Comparison of ENCODE assay signal across 10 cellular contexts in the genomic region with DNA sequence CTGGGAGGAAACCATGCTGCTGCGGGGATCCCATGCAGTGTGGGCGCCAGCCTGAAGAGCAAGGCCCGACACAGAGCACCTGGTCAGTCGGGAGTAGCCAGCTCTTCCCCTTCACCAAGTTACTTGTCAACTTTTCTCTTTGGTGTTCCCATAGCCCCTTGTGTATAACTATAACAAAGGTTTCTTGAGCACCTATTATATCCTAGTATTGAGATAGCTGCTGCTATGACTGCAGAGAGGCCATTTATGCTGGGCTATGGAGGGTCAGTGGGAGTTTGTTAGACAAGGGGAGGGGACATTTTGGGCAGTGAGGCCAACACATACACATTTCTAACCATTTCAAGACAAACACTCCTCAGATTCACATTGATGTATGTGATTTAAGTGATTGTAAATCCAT. TPM values are rescaled to one million over a fixed set of nuclear protein-coding genes. Genes with fewer than 3 reads are reported as not detected.
A peak's percentile ranks its signal among the peaks of the same experiment; 100 is the strongest.
DNase-seq lines count a peak whose midpoint lies in the region; ATAC-seq and TF ChIP-seq lines count a peak whose summit lies in the region.
"Had no signal": no experiment of that assay in that cellular context is flagged by ENCODE, and none has a peak within 500 bp of the region (broad histone marks: within the 10 kb centered on the region; RNA-seq: fewer than 3 reads in every experiment).

No MANE protein-coding gene starts in this region.

- H3K4me1 ChIP-seq in ascending aorta (peaks cover 10 to 29% of the 10 kb centered on the region in 2 donors), lung (ENCODE audit: control insufficient read depth in 2 of 2, insufficient read depth in 2 of 2, low read length in 2 of 2) (peaks cover 32 to 37% of the 10 kb centered on the region in 2 donors), thymus (ENCODE audit: control insufficient read depth, insufficient read depth, low read length) (peaks cover 34% of the 10 kb centered on the region)

- DNase-seq in activated CD4-positive, alpha-beta T cell treated with anti-CD3 and anti-CD28 coated beads, Interleukin-2, amount 10 ng/mL, durations not matched to agents 7 days and 5 days, result no peak
- no peak for DNase-seq in activated CD4-positive, alpha-beta T cell treated with anti-CD3 and anti-CD28 coated beads, Interleukin-2, amount 50 U/mL, for 48 hours
- DNase-seq in ascending aorta (ENCODE audit: low spot score in 2 of 2), result no peak
- DNase-seq in lung (ENCODE audit: low spot score), result no peak
- no peak for DNase-seq in NCI-H345 (lab: John Stamatoyannopoulos, UW)
- DNase-seq in GOT3 (lab: John Stamatoyannopoulos, UW), result no peak
- no peak for DNase-seq in Kasumi-1 (lab: John Stamatoyannopoulos, UW)
- DNase-seq: naive thymus-derived CD8-positive, alpha-beta T cell; NCI-H187 treated with DMSO at 0.1 percent for 48 hours had no signal

- H3K27ac ChIP-seq in ascending aorta, result peak overlapping the region; percentile 87 to 92
- H3K27ac ChIP-seq in lung (ENCODE audit: low read depth in 1 of 2, low read length in 1 of 2), result peak overlapping the region; percentile 47 to 85
- H3K27ac ChIP-seq in thymus (ENCODE audit: low read depth), result peak overlapping the region; percentile 47

- H3K36me3 ChIP-seq in ascending aorta (no peaks in the 10 kb centered on the region), lung (ENCODE audit: control insufficient read depth in 2 of 2, insufficient read depth in 2 of 2, low read length in 2 of 2) (peaks cover 0 to 2% of the 10 kb centered on the region in 2 donors), thymus (ENCODE audit: control insufficient read depth, insufficient read depth) (no peaks in the 10 kb centered on the region)

- peaks cover 21% of the 10 kb centered on the region for H3K36me3 Mint-ChIP-seq in activated CD4-positive, alpha-beta T cell treated with anti-CD3 and anti-CD28 coated beads, Interleukin-2, amount 10 ng/mL, durations not matched to agents 7 days and 5 days (ENCODE audit: low read depth)
- H3K36me3 Mint-ChIP-seq: naive thymus-derived CD8-positive, alpha-beta T cell had no signal

- H3K9me3 Mint-ChIP-seq in activated CD4-positive, alpha-beta T cell treated with anti-CD3 and anti-CD28 coated beads, Interleukin-2, amount 10 ng/mL, durations not matched to agents 7 days and 5 days, result peaks cover 3% of the 10 kb centered on the region
- H3K9me3 Mint-ChIP-seq: naive thymus-derived CD8-positive, alpha-beta T cell had no signal

- H3K27me3 ChIP-seq in ascending aorta, result no peaks in the 10 kb centered on the region
- H3K27me3 ChIP-seq in lung (ENCODE audit: control insufficient read depth, insufficient read depth), result no peaks in the 10 kb centered on the region
- H3K27me3 ChIP-seq in thymus (ENCODE audit: control insufficient read depth, insufficient read depth), result no peaks in the 10 kb centered on the region

- no peak for ATAC-seq in lung (ENCODE audit: insufficient read depth, low FRiP score)

- no peak overlapping the region for H3K4me3 Mint-ChIP-seq in activated CD4-positive, alpha-beta T cell treated with anti-CD3 and anti-CD28 coated beads, Interleukin-2, amount 10 ng/mL, durations not matched to agents 7 days and 5 days

- H3K4me3 ChIP-seq in ascending aorta, result no peak overlapping the region
- no peak overlapping the region for H3K4me3 ChIP-seq in lung
- no peak overlapping the region for H3K4me3 ChIP-seq in thymus (ENCODE audit: low read length)

- intact Hi-C loops in ascending aorta (cut with DNase I), result loop anchor here (1.0 to 10.0 kb wide), 3 partner anchors 8 to 1457 kb away; a partner anchor contains a TSS

- CTCF ChIA-PET in activated CD4-positive, alpha-beta T cell treated with anti-CD3 and anti-CD28 coated beads, Interleukin-2, amount 10 ng/mL, durations not matched to agents 7 days and 5 days (lab: Charles Lee), result interaction anchor here (1.0 to 2.4 kb wide), 4 partner anchors 8 to 23 kb away, joined by 3 to 8 read pairs (median 4); a partner anchor contains a TSS

- peaks cover 94% of the 10 kb centered on the region for H3K4me1 Mint-ChIP-seq in activated CD4-positive, alpha-beta T cell treated with anti-CD3 and anti-CD28 coated beads, Interleukin-2, amount 10 ng/mL, durations not matched to agents 7 days and 5 days

- no peak for TF ChIP-seq CTCF in ascending aorta (IDR thresholded peaks at IDR 0.05)
- TF ChIP-seq CTCF in lung (IDR thresholded peaks at IDR 0.05; ENCODE audit: control extremely low read depth, extremely low read depth), result no peak

- no peaks in the 10 kb centered on the region for H3K27me3 Mint-ChIP-seq in activated CD4-positive, alpha-beta T cell treated with anti-CD3 and anti-CD28 coated beads, Interleukin-2, amount 10 ng/mL, durations not matched to agents 7 days and 5 days
- H3K27me3 Mint-ChIP-seq: naive thymus-derived CD8-positive, alpha-beta T cell had no signal

- no peaks in the 10 kb centered on the region for H3K9me3 ChIP-seq in ascending aorta
- no peaks in the 10 kb centered on the region for H3K9me3 ChIP-seq in lung (ENCODE audit: control insufficient read depth in 2 of 2, insufficient read depth in 1 of 2, low read length in 1 of 2)
- no peaks in the 10 kb centered on the region for H3K9me3 ChIP-seq in thymus (ENCODE audit: control insufficient read depth)

- WGBS in lung, 2 donors, result 93 to 97% methylated on average over 4 of the region's 4 CpGs
- 96% methylated on average over 4 of the region's 4 CpGs for WGBS in thymus

- H3K27ac Mint-ChIP-seq in activated CD4-positive, alpha-beta T cell treated with anti-CD3 and anti-CD28 coated beads, Interleukin-2, amount 10 ng/mL, durations not matched to agents 7 days and 5 days, result peak overlapping the region; percentile 90

- POLR2A ChIA-PET in activated CD4-positive, alpha-beta T cell treated with anti-CD3 and anti-CD28 coated beads, Interleukin-2, amount 10 ng/mL, durations not matched to agents 7 days and 5 days (lab: Charles Lee), result no interaction called here

RNA-seq across cellular contexts. Expression of a gene that starts 10.8 kb away (rescaled TPM):
- total RNA-seq in activated CD4-positive, alpha-beta T cell treated with anti-CD3 and anti-CD28 coated beads, Interleukin-2, amount 10 ng/mL, durations not matched to agents 7 days and 5 days, result 10 to 100 TPM; 27.8 to 29.6 TPM
- total RNA-seq in ascending aorta (6.8 TPM), lung (10 to 100 TPM; 13.6 to 43.1 TPM)
- polyA plus RNA-seq in lung (10 to 100 TPM; 18.9 to 22.6 TPM), thymus (4.8 TPM)
